Comparison of ENCODE assay signal across 8 cellular contexts in genomic region chr4:52037730-52038108, GRCh38. TPM values are rescaled to one million over a fixed set of nuclear protein-coding genes. Genes with fewer than 3 reads are reported as not detected.
A peak's percentile ranks its signal among the peaks of the same experiment; 100 is the strongest.
DNase-seq lines count a peak whose midpoint lies in the region; ATAC-seq and TF ChIP-seq lines count a peak whose summit lies in the region.

No MANE protein-coding gene starts in this region.

- H3K36me3 ChIP-seq in adipocyte (ENCODE audit: control insufficient read depth, insufficient read depth, low read length, severe bottlenecking) (peaks cover 2% of the 10 kb centered on the region), prostate gland (no peaks in the 10 kb centered on the region)

- peaks cover 20% of the 10 kb centered on the region for H3K4me1 ChIP-seq in adipocyte (ENCODE audit: control insufficient read depth, insufficient read depth, low read length)
- peaks cover 11% of the 10 kb centered on the region for H3K4me1 ChIP-seq in right cardiac atrium (ENCODE audit: control insufficient read depth, insufficient read depth, low read length)
- no peaks in the 10 kb centered on the region for H3K4me1 ChIP-seq in prostate gland (replicated peaks)

- no peak for TF ChIP-seq POLR2A in prostate gland (IDR thresholded peaks at IDR 0.05)

- H3K9me3 ChIP-seq in adipocyte (ENCODE audit: control insufficient read depth, low read length) = no peaks in the 10 kb centered on the region
- no peaks in the 10 kb centered on the region for H3K9me3 ChIP-seq in right cardiac atrium (ENCODE audit: control insufficient read depth, low read length)
- H3K9me3 ChIP-seq in prostate gland = no peaks in the 10 kb centered on the region

- H3K27me3 ChIP-seq in adipocyte (replicated peaks; ENCODE audit: control insufficient read depth, insufficient read depth, low read length) (no peaks in the 10 kb centered on the region), right cardiac atrium (ENCODE audit: control insufficient read depth, insufficient read depth) (no peaks in the 10 kb centered on the region), prostate gland (replicated peaks; ENCODE audit: insufficient read depth) (no peaks in the 10 kb centered on the region)

- H3K27ac ChIP-seq in right cardiac atrium (ENCODE audit: low read length) = peak overlapping the region; percentile 87
- peak overlapping the region; percentile 66 to 68 for H3K27ac ChIP-seq in prostate gland

- ATAC-seq in HG02571 (IDR thresholded peaks at IDR 0.05; ENCODE audit: unreplicated experiment) (peak; percentile 60), right cardiac atrium (peak; percentile 61 to 66)

- WGBS in right cardiac atrium = under 1% methylated on average over 27 of the region's 27 CpGs
- WGBS in prostate gland = 3% methylated on average over 25 of the region's 27 CpGs

- H3K4me3 ChIP-seq in adipocyte (ENCODE audit: low read length) = peak overlapping the region; percentile 89
- H3K4me3 ChIP-seq in right cardiac atrium (ENCODE audit: low read length) = peak overlapping the region; percentile 94
- H3K4me3 ChIP-seq in prostate gland = peak overlapping the region; percentile 73 to 82

- intact Hi-C loops in right cardiac atrium (cut with DNase I) = no loop called here
- intact Hi-C loops in prostate gland (cut with DNase I) = loop anchor here (5.0 to 10.0 kb wide), 3 partner anchors 145 to 195 kb away; partner anchors contain the start of gene DCUN1D4

- peak overlapping the region; percentile 85 for H3K9ac ChIP-seq in adipocyte (ENCODE audit: low read length)

- TF ChIP-seq CTCF in prostate gland (IDR thresholded peaks at IDR 0.05) = no peak

- peak; percentile 8 for DNase-seq in activated gamma-delta T cell treated with Interleukin-2 at 50 U/mL for 16 hours
- DNase-seq in activated gamma-delta T cell (lab: John Stamatoyannopoulos, UW) = no peak
- peak; percentile 58 for DNase-seq in NCI-H1092 treated with DMSO at 0.1 percent for 48 hours (lab: John Stamatoyannopoulos, UW)
- peak; percentile 76 for DNase-seq in adipocyte (ENCODE audit: low read depth)
- DNase-seq in right cardiac atrium = peak; percentile 44 to 75 (median 72)
- no peak for DNase-seq in prostate gland (ENCODE audit: low spot score)
- no peak for DNase-seq in NK-92 (lab: John Stamatoyannopoulos, UW; ENCODE audit: unreplicated experiment)

RNA-seq across cellular contexts. Expression of gene SGCB, which starts 0.4 kb away (rescaled TPM):
- total RNA-seq in right cardiac atrium (100 to 1,000 TPM in 2 of 4 donors, 10 to 100 TPM in 2; 90.9 to 107 (median 98.4) TPM), prostate gland (10 to 100 TPM; 17.1 to 44.0 TPM)
- polyA plus RNA-seq in right cardiac atrium = 34.6 TPM

RNA-seq across cellular contexts. Expression of gene SPATA18, which starts 13.4 kb away (rescaled TPM):
- total RNA-seq in right cardiac atrium (1 to 10 TPM; 2.1 to 3.1 (median 2.6) TPM), prostate gland (10 to 100 TPM in 1 of 2 donors, 1 to 10 TPM in 1; 8.1 to 16.6 TPM)
- polyA plus RNA-seq in right cardiac atrium = 0.52 TPM

RNA-seq across cellular contexts. Expression of gene LRRC66, which starts 17.6 kb away (rescaled TPM):
- total RNA-seq in right cardiac atrium = under 1 TPM; 0.29 to 0.74 (median 0.49) TPM
- 0.23 TPM for polyA plus RNA-seq in right cardiac atrium
- under 1 TPM in 1 of 2 donors, not detected in 1; 0.23 TPM for total RNA-seq in prostate gland

Comparison
In these comparisons a context has a peak if more than half of its experiments do, and no peak if none do; other contexts are left out.
1. DNase-seq: peak in activated gamma-delta T cell treated with Interleukin-2 at 50 U/mL for 16 hours (single experiment), NCI-H1092 treated with DMSO at 0.1 percent for 48 hours (single experiment), adipocyte (single experiment) and right cardiac atrium (3 of 3); none in activated gamma-delta T cell (single experiment), prostate gland (single experiment) and NK-92 (single experiment).
2. Peak in every context shown above with its lines, with median percentiles within 50 percentile points of each other: H3K4me3 ChIP-seq.